In the genomic region with DNA sequence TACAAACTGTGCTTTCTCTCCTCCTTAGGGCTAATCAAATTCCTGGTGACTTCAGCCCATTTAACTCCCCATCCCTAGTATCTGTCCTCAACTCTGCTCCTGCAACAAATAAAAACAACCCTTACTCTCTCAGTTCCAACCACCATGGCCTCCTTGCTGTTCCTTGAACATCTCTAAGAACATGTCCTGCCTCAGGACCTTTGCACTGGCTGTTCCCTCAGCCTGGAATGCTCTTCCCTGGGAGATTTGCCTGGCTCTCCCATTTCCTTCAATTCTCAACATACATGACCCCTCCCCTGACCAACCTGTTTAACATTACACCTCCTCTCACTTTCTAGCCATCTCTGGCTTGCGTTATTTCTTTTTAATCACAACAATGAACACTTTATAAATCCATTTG, we compare ENCODE assay signal across 8 cellular contexts.
"Had no signal": no experiment of that assay in that cellular context is flagged by ENCODE, and none has a peak within 500 bp of the region (broad histone marks: within the 10 kb centered on the region; RNA-seq: fewer than 3 reads in every experiment).

No MANE protein-coding gene starts in this region.

- ATAC-seq: GM12878 had no signal

- H3K4me3 ChIP-seq: GM12878 had no signal

- FAIRE-seq: G401.6, GM12878, GM12891, GM12892, GM18507, GM19239 had no signal

- DNase-seq: GDM1, GF-D8 had no signal
